12 cellular contexts compared by ENCODE assay signal in the genomic region with DNA sequence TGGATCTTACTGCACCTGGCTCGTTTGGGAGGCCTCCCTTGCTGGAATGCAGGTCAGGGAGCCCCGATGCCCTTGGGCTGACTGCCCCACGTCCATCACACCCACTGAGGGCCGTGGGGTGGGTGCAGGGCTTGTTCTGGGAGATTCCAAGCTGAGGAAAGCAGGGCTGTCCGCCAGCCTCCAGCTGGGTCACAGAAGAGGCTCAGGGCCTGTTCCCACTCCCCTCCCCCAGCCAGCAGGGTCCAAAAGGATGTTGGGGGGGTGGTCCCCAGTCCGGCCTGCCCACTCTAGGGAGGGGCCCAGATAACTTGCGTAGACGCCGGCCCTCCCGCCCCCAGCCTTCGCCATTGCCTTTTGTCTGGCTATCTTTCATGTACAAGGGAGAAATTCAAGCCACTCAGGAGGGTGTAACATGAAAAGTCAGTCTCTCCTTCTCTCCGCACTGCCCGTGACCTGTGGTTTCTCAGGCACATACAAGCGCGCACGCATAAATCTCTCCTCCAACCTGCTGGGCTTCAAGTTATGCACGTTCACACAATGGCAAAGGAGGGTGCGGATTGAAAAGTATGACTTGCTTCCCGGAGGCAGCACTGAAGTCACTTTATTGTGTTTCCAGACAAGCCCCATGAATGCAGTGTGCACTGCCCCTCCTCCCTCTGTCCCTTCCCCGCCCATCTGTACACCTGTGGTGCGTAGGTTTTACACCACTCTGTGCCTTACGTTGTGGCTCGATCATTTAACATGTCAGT. TPM values are rescaled to one million over a fixed set of nuclear protein-coding genes. Genes with fewer than 3 reads are reported as not detected.
A peak's percentile ranks its signal among the peaks of the same experiment; 100 is the strongest.
DNase-seq lines count a peak whose midpoint lies in the region; ATAC-seq and TF ChIP-seq lines count a peak whose summit lies in the region.
"Had no signal": no experiment of that assay in that cellular context is flagged by ENCODE, and none has a peak within 500 bp of the region (broad histone marks: within the 10 kb centered on the region; RNA-seq: fewer than 3 reads in every experiment).

No MANE protein-coding gene starts in this region.

- peaks cover 63% of the 10 kb centered on the region for H4K20me1 ChIP-seq in osteoblast (ENCODE audit: insufficient read depth, low read length)

- no peak overlapping the region for H3K4me2 ChIP-seq in osteoblast (ENCODE audit: insufficient read depth, low read length)
- H3K4me2 ChIP-seq: SK-N-SH had no signal

- DNase-seq in DMS153 treated with DMSO at 0.1 percent for 48 hours (lab: John Stamatoyannopoulos, UW; ENCODE audit: unreplicated experiment) (peak; percentile 17), NCI-H526 (lab: John Stamatoyannopoulos, UW) (peak; percentile 38 to 69), cardiac muscle cell (ENCODE audit: low read depth in 1 of 2, low spot score in 1 of 2) (peak in 1 of 2 donors; percentile 35), osteoblast (ENCODE audit: insufficient read length, low spot score, missing footprints) (peak; percentile 42), NCI-H1436 treated with DMSO at 0.1 percent for 48 hours (lab: John Stamatoyannopoulos, UW) (no peak), EL (no peak)
- DNase-seq: activated CD4-positive, CD25-positive, alpha-beta regulatory T cell treated with anti-CD3 and anti-CD28 coated beads, Interleukin-2, amount 50 U/mL, for 72 hours; NCI-H2227 treated with DMSO at 0.1 percent for 48 hours; SK-N-SH; stimulated activated naive B cell treated with anti-CD40 and anti-IgM and Interleukin-4, amounts not matched to agents 10 μg/mL and 1 μg/mL and 100 μg/mL, for 72 hours had no signal

- H3K36me3 ChIP-seq in cardiac muscle cell (no peaks in the 10 kb centered on the region), osteoblast (ENCODE audit: insufficient read depth, low read length) (no peaks in the 10 kb centered on the region)

- TF ChIP-seq CTCF in cardiac muscle cell (IDR thresholded peaks at IDR 0.05; ENCODE audit: low read depth, low read length) (no peak), osteoblast (IDR thresholded peaks at IDR 0.05; ENCODE audit: extremely low read depth, low read depth, low read length) (no peak)

- H3K27ac ChIP-seq in cardiac muscle cell (peak overlapping the region; percentile 81), osteoblast (ENCODE audit: low read depth, low read length) (no peak overlapping the region)

- ATAC-seq in GM19324 (IDR thresholded peaks at IDR 0.05; ENCODE audit: low FRiP score, unreplicated experiment), result no peak
- no peak for ATAC-seq in GM21447 (IDR thresholded peaks at IDR 0.05; ENCODE audit: unreplicated experiment)
- ATAC-seq: stimulated activated naive B cell treated with anti-CD40 and anti-IgM and Interleukin-4, amounts not matched to agents 10 μg/mL and 1 μg/mL and 100 μg/mL, for 72 hours had no signal

- H3K9me3 ChIP-seq in cardiac muscle cell (ENCODE audit: low read depth), result no peaks in the 10 kb centered on the region
- H3K9me3 ChIP-seq in osteoblast (ENCODE audit: low read depth, low read length), result no peaks in the 10 kb centered on the region
- H3K9me3 ChIP-seq: SK-N-SH had no signal

- H3K4me3 ChIP-seq in cardiac muscle cell (no peak overlapping the region), osteoblast (ENCODE audit: insufficient read depth, low read length) (no peak overlapping the region)

- peaks cover 32% of the 10 kb centered on the region for H3K4me1 ChIP-seq in cardiac muscle cell (ENCODE audit: low read depth)
- H3K4me1 ChIP-seq in osteoblast (ENCODE audit: insufficient read depth, low read length), result no peaks in the 10 kb centered on the region

- peaks cover 80% of the 10 kb centered on the region for H3K79me2 ChIP-seq in osteoblast (ENCODE audit: insufficient read depth, low read length)

- no peak overlapping the region for H2AFZ ChIP-seq in osteoblast (ENCODE audit: low read length)

- H3K27me3 ChIP-seq in cardiac muscle cell (no peaks in the 10 kb centered on the region), osteoblast (ENCODE audit: insufficient read depth, low read length) (no peaks in the 10 kb centered on the region)

RNA-seq across cellular contexts. Expression of gene CARM1, which starts 20.2 kb away (rescaled TPM):
- 90.7 and 92.6 TPM in 2 replicates for total RNA-seq in cardiac muscle cell
- 46.8 and 81.2 TPM in 2 replicates for polyA plus RNA-seq in cardiac muscle cell
- total RNA-seq in osteoblast, result 33.7 and 41.0 TPM in 2 replicates

RNA-seq across cellular contexts. Expression of gene YIPF2, which starts 36.9 kb away (rescaled TPM):
- total RNA-seq in cardiac muscle cell, result 67.2 and 69.9 TPM in 2 replicates
- 32.9 and 38.9 TPM in 2 replicates for polyA plus RNA-seq in cardiac muscle cell
- total RNA-seq in osteoblast, result 114 and 126 TPM in 2 replicates

RNA-seq across cellular contexts. Expression of gene TIMM29, which starts 37.1 kb away (rescaled TPM):
- 52.2 and 54.5 TPM in 2 replicates for total RNA-seq in cardiac muscle cell
- polyA plus RNA-seq in cardiac muscle cell, result 31.3 and 41.7 TPM in 2 replicates
- total RNA-seq in osteoblast, result 31.8 and 34.8 TPM in 2 replicates

RNA-seq across cellular contexts. Expression of gene C19orf38, which starts 43.3 kb away (rescaled TPM):
- 0.33 TPM in 1 of 2 replicates, not detected in the other for total RNA-seq in cardiac muscle cell
- 0.64 and 1.1 TPM in 2 replicates for polyA plus RNA-seq in cardiac muscle cell
- total RNA-seq in osteoblast, result under 0.01 and 0.29 TPM in 2 replicates

RNA-seq across cellular contexts. Expression of gene TMED1, which starts 55.5 kb away (rescaled TPM):
- total RNA-seq in cardiac muscle cell (77.5 and 83.1 TPM in 2 replicates), osteoblast (39.2 and 43.1 TPM in 2 replicates)
- polyA plus RNA-seq in cardiac muscle cell, result 131 and 137 TPM in 2 replicates

Comparison
In these comparisons a context has a peak if more than half of its experiments do, and no peak if none do; other contexts are left out.
1. DNase-seq: peak in DMS153 treated with DMSO at 0.1 percent for 48 hours (single experiment), NCI-H526 (2 of 2) and osteoblast (single experiment); none in NCI-H1436 treated with DMSO at 0.1 percent for 48 hours (single experiment) and EL (single experiment).